13 cellular contexts compared by ENCODE assay signal in genomic region chr7:105794741-105795729, GRCh38.
DNase-seq lines count a peak whose midpoint lies in the region; ATAC-seq, FAIRE-seq and TF ChIP-seq lines count a peak whose summit lies in the region.
"Had no signal": no experiment of that assay in that cellular context is flagged by ENCODE, and none has a peak within 500 bp of the region (broad histone marks: within the 10 kb centered on the region; RNA-seq: fewer than 3 reads in every experiment).

No MANE protein-coding gene starts in this region.

- H3K9ac ChIP-seq in IMR-90 (ENCODE audit: low read depth, low read length), result peak overlapping the region; percentile 74

- peak overlapping the region; percentile 87 for H2AK5ac ChIP-seq in IMR-90 (ENCODE audit: low read depth, low read length)

- CTCF ChIA-PET in IMR-90 (lab: Yijun Ruan, JAX) (interaction anchor here (0.6 kb wide), 2 partner anchors 147 to 206 kb away, joined by 3 read pairs; no protein-coding TSS in a partner anchor), GM10248 (lab: Yijun Ruan, JAX) (interaction anchor here (0.7 to 2.0 kb wide), 7 partner anchors 9 to 263 kb away, joined by 3 to 7 read pairs (median 3); no protein-coding TSS in a partner anchor)

- peak overlapping the region; percentile 71 for H4K91ac ChIP-seq in IMR-90 (ENCODE audit: insufficient read depth, low read depth, low read length)

- no peaks in the 10 kb centered on the region for H3K27me3 ChIP-seq in IMR-90 (ENCODE audit: control insufficient read depth, insufficient read depth, low read length)
- H3K27me3 ChIP-seq in bronchial epithelial cell (ENCODE audit: control insufficient read depth, insufficient read depth, low read length), result no peaks in the 10 kb centered on the region
- H3K27me3 ChIP-seq in right cardiac atrium (ENCODE audit: control insufficient read depth, insufficient read depth), result no peaks in the 10 kb centered on the region
- H3K27me3 ChIP-seq in testis, result no peaks in the 10 kb centered on the region
- no peaks in the 10 kb centered on the region for H3K27me3 ChIP-seq in WERI-Rb-1 (ENCODE audit: insufficient read depth, low read depth, severe bottlenecking)

- TF ChIP-seq CTCF in IMR-90 (conservative IDR thresholded peaks at IDR 0.05; ENCODE audit: low read depth, low read length), result no peak
- TF ChIP-seq CTCF in bronchial epithelial cell (IDR thresholded peaks at IDR 0.05; ENCODE audit: insufficient read depth, low read length, severe bottlenecking), result no peak
- TF ChIP-seq CTCF in testis (IDR thresholded peaks at IDR 0.05), result no peak
- TF ChIP-seq CTCF in GM10248 (IDR thresholded peaks at IDR 0.05; ENCODE audit: control extremely low read depth, extremely low read depth, low read depth, missing control alignments), result no peak
- TF ChIP-seq CTCF in WERI-Rb-1 (IDR thresholded peaks at IDR 0.05; ENCODE audit: low read depth, low read length), result no peak

- TF ChIP-seq POLR2A in IMR-90 (IDR thresholded peaks at IDR 0.05; ENCODE audit: low read depth, low read length) (no peak), testis (IDR thresholded peaks at IDR 0.05) (no peak)

- peak overlapping the region; percentile 13 for H2AK9ac ChIP-seq in IMR-90 (replicated peaks; ENCODE audit: low read depth, low read length, poor library complexity)

- peak overlapping the region; percentile 70 for H2BK20ac ChIP-seq in IMR-90 (ENCODE audit: low read depth, low read length)

- no peak for TF ChIP-seq RAD21 in IMR-90 (IDR thresholded peaks at IDR 0.05; ENCODE audit: low read length)

- no peak for FAIRE-seq in bronchial epithelial cell (lab: Jason Lieb, UNC)
- FAIRE-seq: G401.6 had no signal

- H4K20me1 ChIP-seq in IMR-90 (ENCODE audit: insufficient read depth, low read length), result peaks cover 4% of the 10 kb centered on the region; the same call in 1 of the 2 replicates

- peaks cover 31% of the 10 kb centered on the region for H3K9me1 ChIP-seq in IMR-90 (ENCODE audit: insufficient read depth, low read length)

- peak overlapping the region; percentile 84; the same call in 2 of the 3 replicates for H2BK15ac ChIP-seq in IMR-90 (ENCODE audit: low read depth, low read length)

- H3K14ac ChIP-seq in IMR-90 (replicated peaks; ENCODE audit: low read depth, low read length), result peak overlapping the region; percentile 76

- ATAC-seq in IMR-90 (ENCODE audit: low read depth), result peak; percentile 52
- peak; percentile 71 to 83 for ATAC-seq in right cardiac atrium
- no peak for ATAC-seq in HG02642 (IDR thresholded peaks at IDR 0.05; ENCODE audit: poor library complexity, unreplicated experiment)

- peak overlapping the region; percentile 73 for H2BK5ac ChIP-seq in IMR-90 (ENCODE audit: low read depth, low read length, poor library complexity, severe bottlenecking)

- dilution Hi-C loops in IMR-90 (cut with HindIII; ENCODE audit: low sequenced_read_pairs, unreplicated experiment), result no loop called here

- DNase-seq in IMR-90, result peak; percentile 84
- peak; percentile 89 for DNase-seq in bronchial epithelial cell (ENCODE audit: low read depth)
- peak in 2 of 3 donors; percentile 47 to 81 for DNase-seq in right cardiac atrium
- peak; percentile 76 for DNase-seq in testis
- no peak for DNase-seq in stimulated activated CD4-positive, alpha-beta T cell treated with anti-CD3 and anti-CD28 coated beads, Interleukin-2, amount 100 ng/mL, for 24 hours
- DNase-seq in GM10248 (ENCODE audit: extremely low spot score), result no peak
- no peak for DNase-seq in WERI-Rb-1
- DNase-seq: activated CD4-positive, alpha-beta memory T cell treated with anti-CD3 and anti-CD28 coated beads for 36 hours; amniotic stem cell; NCI-H524; stimulated activated CD4-positive, alpha-beta T cell treated with anti-CD3 and anti-CD28 coated beads, Interleukin-12 subunit alpha, Interleukin-12 subunit beta, amount 100 ng/mL, for 4 hours had no signal

- H3K4me2 ChIP-seq in IMR-90 (ENCODE audit: low read depth, low read length), result peak overlapping the region; percentile 72

- POLR2A ChIA-PET in IMR-90 (lab: Charles Lee; ENCODE audit: unreplicated experiment) (no interaction called here), GM10248 (lab: Yijun Ruan, JAX) (no interaction called here)

- H3K27ac ChIP-seq in IMR-90 (ENCODE audit: insufficient read depth, low read length) (peak overlapping the region; percentile 95), right cardiac atrium (ENCODE audit: low read length) (peak overlapping the region; percentile 38), testis (peak overlapping the region in 1 of 2 donors; percentile 56), WERI-Rb-1 (no peak overlapping the region)

- peaks cover 22% of the 10 kb centered on the region for H3K4me1 ChIP-seq in IMR-90 (ENCODE audit: control insufficient read depth, insufficient read depth, low read length)
- H3K4me1 ChIP-seq in right cardiac atrium (ENCODE audit: control insufficient read depth, insufficient read depth, low read length), result peaks cover 7% of the 10 kb centered on the region
- peaks cover 21% of the 10 kb centered on the region for H3K4me1 ChIP-seq in testis

- H4K8ac ChIP-seq in IMR-90 (ENCODE audit: low read depth in 2 of 2, low read length in 2 of 2), result peak overlapping the region; percentile 24 to 66; a peak in 1 of 4 replicates

- peaks cover 0 to 45% of the 10 kb centered on the region in 2 experiments; a peak in 3 of 4 replicates for H3K79me1 ChIP-seq in IMR-90 (ENCODE audit: low read depth in 1 of 2, low read length in 2 of 2)

- peak overlapping the region; percentile 47 for H3K23ac ChIP-seq in IMR-90 (ENCODE audit: low read depth, low read length)

- no peak overlapping the region for H2AFZ ChIP-seq in IMR-90 (replicated peaks; ENCODE audit: low read length, poor library complexity)

- H3K9me3 ChIP-seq in IMR-90 (ENCODE audit: control insufficient read depth, insufficient read depth, low read length), result no peaks in the 10 kb centered on the region
- H3K9me3 ChIP-seq in right cardiac atrium (ENCODE audit: control insufficient read depth, low read length), result no peaks in the 10 kb centered on the region
- no peaks in the 10 kb centered on the region for H3K9me3 ChIP-seq in testis
- no peaks in the 10 kb centered on the region for H3K9me3 ChIP-seq in WERI-Rb-1 (ENCODE audit: severe bottlenecking)

- intact Hi-C loops in IMR-90 (cut with micrococcal nuclease) (loop anchor here (1.0 to 2.0 kb wide), 2 partner anchors 18 to 214 kb away; no protein-coding TSS in a partner anchor), right cardiac atrium (cut with DNase I) (no loop called here), testis (cut with DNase I; ENCODE audit: low total_unique reads) (no loop called here)

- H3K36me3 ChIP-seq in IMR-90 (ENCODE audit: control insufficient read depth, insufficient read depth, low read length) (peaks cover 2% of the 10 kb centered on the region; the same call in 1 of the 2 replicates), bronchial epithelial cell (ENCODE audit: control insufficient read depth, insufficient read depth, low read length) (no peaks in the 10 kb centered on the region), testis (ENCODE audit: low read depth, missing control alignments) (no peaks in the 10 kb centered on the region), WERI-Rb-1 (no peaks in the 10 kb centered on the region)

- no peak overlapping the region for H3K4me3 ChIP-seq in IMR-90 (ENCODE audit: insufficient read depth, low read depth, low read length)
- H3K4me3 ChIP-seq in bronchial epithelial cell (ENCODE audit: low read depth, low read length), result no peak overlapping the region
- H3K4me3 ChIP-seq in right cardiac atrium (ENCODE audit: low read length), result no peak overlapping the region
- H3K4me3 ChIP-seq in testis, result no peak overlapping the region
- no peak overlapping the region for H3K4me3 ChIP-seq in WERI-Rb-1 (ENCODE audit: low read depth, low read length)

- peak overlapping the region; percentile 89 for H3K4ac ChIP-seq in IMR-90 (ENCODE audit: low read depth, low read length)

- in situ Hi-C loops in IMR-90 (cut with MboI; ENCODE audit: low sequenced_read_pairs), result no loop called here

- WGBS in IMR-90 (ENCODE audit: extremely low coverage in 2 of 2, insufficient read length in 1 of 2), 2 experiments, result 18% methylated on average over 4 of the region's 8 CpGs; no CpG with 5 or more reads in 1 of the 2 experiments
- WGBS in right cardiac atrium, result 31% methylated on average over 8 of the region's 8 CpGs
- WGBS in testis, 2 donors, result 40 to 60% methylated on average over 7 to 8 of the region's 8 CpGs

- peak overlapping the region; percentile 86 for H3K18ac ChIP-seq in IMR-90 (ENCODE audit: low read depth, low read length)

- peak overlapping the region; percentile 70 for H2BK120ac ChIP-seq in IMR-90 (ENCODE audit: low read depth, low read length)

- H4K5ac ChIP-seq in IMR-90 (ENCODE audit: low read depth, low read length), result peak overlapping the region; percentile 54

- H3K56ac ChIP-seq in IMR-90 (ENCODE audit: extremely low read depth, insufficient read depth, low read length), result no peak overlapping the region

- BruUV-seq in IMR-90 (replicated peaks; lab: Mats Ljungman, UMichigan), result no TSS peak

TF ChIP-seq in IMR-90, 13 proteins besides CTCF, POLR2A, EP300 and RAD21:
- peak; percentile 74; the same call in 1 of the 2 replicates for TF ChIP-seq BHLHE40 (IDR thresholded peaks at IDR 0.05; ENCODE audit: low read depth, low read length)
- TF ChIP-seq MAZ (IDR thresholded peaks at IDR 0.05; ENCODE audit: borderline replicate concordance, low read depth, low read length), result no peak
- no peak for TF ChIP-seq SMC3 (IDR thresholded peaks at IDR 0.05; ENCODE audit: low read depth, low read length)
- no peak for TF ChIP-seq MAFK (IDR thresholded peaks at IDR 0.05; ENCODE audit: low read depth, low read length)
- TF ChIP-seq CEBPB (IDR thresholded peaks at IDR 0.05; ENCODE audit: low read depth, low read length), result peak; percentile 91

Comparison
In these comparisons a context has a peak if more than half of its experiments do, and no peak if none do; other contexts are left out.
1. DNase-seq: peak in IMR-90 (single experiment), bronchial epithelial cell (single experiment), right cardiac atrium (2 of 3) and testis (single experiment); none in stimulated activated CD4-positive, alpha-beta T cell treated with anti-CD3 and anti-CD28 coated beads, Interleukin-2, amount 100 ng/mL, for 24 hours (0 of 2), GM10248 (single experiment) and WERI-Rb-1 (single experiment).